8 cellular contexts compared by ENCODE assay signal in the genomic region with DNA sequence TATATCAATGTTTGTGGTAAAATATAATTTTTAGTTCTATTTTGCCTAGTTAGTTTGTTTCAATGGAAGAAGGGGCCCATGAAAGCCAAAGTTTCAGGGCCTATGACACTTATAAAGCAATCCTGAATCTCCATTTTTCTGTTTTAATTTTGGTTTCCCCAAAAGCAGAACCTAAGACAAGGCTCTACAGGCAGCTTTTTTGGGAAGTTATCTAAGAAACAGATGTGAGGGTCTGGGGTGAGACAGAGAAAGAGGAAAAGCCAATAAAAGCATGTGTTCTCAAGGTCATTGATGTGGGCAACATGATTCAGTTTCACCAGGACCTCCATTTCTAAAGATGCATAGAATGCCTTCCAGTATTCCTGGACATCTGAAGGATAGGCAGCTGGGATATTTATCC.
"Had no signal": no experiment of that assay in that cellular context is flagged by ENCODE, and none has a peak within 500 bp of the region (broad histone marks: within the 10 kb centered on the region; RNA-seq: fewer than 3 reads in every experiment).

No MANE protein-coding gene starts in this region.

- ATAC-seq: HCT116, HepG2 had no signal

- H3K27ac ChIP-seq: GM23248, HL-60 had no signal

- H3K4me3 ChIP-seq: GM23248, HAP-1 had no signal

- H3K4me1 ChIP-seq: HAP-1 had no signal

- H3K36me3 ChIP-seq: HAP-1 had no signal

- DNase-seq: GM23248, GOT3, H7, HFFc6 had no signal

- H3K9me3 ChIP-seq: HAP-1 had no signal
